ENCODE assay signal across 1 cellular context in genomic region chr6:157428418-157429202, GRCh38.
A peak's percentile ranks its signal among the peaks of the same experiment; 100 is the strongest.
TF ChIP-seq lines count a peak whose summit lies in the region.

No MANE protein-coding gene starts in this region.

TF ChIP-seq in K562, 482 proteins besides CTCF, POLR2A, EP300 and RAD21 (continued from another document):
- TF ChIP-seq, protein P1, sequence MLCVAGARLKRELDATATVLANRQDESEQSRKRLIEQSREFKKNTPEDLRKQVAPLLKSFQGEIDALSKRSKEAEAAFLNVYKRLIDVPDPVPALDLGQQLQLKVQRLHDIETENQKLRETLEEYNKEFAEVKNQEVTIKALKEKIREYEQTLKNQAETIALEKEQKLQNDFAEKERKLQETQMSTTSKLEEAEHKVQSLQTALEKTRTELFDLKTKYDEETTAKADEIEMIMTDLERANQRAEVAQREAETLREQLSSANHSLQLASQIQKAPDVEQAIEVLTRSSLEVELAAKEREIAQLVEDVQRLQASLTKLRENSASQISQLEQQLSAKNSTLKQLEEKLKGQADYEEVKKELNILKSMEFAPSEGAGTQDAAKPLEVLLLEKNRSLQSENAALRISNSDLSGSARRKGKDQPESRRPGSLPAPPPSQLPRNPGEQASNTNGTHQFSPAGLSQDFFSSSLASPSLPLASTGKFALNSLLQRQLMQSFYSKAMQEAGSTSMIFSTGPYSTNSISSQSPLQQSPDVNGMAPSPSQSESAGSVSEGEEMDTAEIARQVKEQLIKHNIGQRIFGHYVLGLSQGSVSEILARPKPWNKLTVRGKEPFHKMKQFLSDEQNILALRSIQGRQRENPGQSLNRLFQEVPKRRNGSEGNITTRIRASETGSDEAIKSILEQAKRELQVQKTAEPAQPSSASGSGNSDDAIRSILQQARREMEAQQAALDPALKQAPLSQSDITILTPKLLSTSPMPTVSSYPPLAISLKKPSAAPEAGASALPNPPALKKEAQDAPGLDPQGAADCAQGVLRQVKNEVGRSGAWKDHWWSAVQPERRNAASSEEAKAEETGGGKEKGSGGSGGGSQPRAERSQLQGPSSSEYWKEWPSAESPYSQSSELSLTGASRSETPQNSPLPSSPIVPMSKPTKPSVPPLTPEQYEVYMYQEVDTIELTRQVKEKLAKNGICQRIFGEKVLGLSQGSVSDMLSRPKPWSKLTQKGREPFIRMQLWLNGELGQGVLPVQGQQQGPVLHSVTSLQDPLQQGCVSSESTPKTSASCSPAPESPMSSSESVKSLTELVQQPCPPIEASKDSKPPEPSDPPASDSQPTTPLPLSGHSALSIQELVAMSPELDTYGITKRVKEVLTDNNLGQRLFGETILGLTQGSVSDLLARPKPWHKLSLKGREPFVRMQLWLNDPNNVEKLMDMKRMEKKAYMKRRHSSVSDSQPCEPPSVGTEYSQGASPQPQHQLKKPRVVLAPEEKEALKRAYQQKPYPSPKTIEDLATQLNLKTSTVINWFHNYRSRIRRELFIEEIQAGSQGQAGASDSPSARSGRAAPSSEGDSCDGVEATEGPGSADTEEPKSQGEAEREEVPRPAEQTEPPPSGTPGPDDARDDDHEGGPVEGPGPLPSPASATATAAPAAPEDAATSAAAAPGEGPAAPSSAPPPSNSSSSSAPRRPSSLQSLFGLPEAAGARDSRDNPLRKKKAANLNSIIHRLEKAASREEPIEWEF (CRISPR knock-in tag; IDR thresholded peaks at IDR 0.05): no peak
- no peak for TF ChIP-seq MTF1 (CRISPR knock-in tag; IDR thresholded peaks at IDR 0.05; ENCODE audit: borderline replicate concordance)
- TF ChIP-seq REST (CRISPR knock-in tag; IDR thresholded peaks at IDR 0.05; ENCODE audit: low read depth): no peak
- TF ChIP-seq DPF2 (IDR thresholded peaks at IDR 0.05): peak; percentile 87
- no peak for TF ChIP-seq ELK3 (CRISPR knock-in tag; IDR thresholded peaks at IDR 0.05)
- peak in 1 of 2 experiments; percentile 48; a peak in 1 of 4 replicates for TF ChIP-seq HDAC1 (IDR thresholded peaks at IDR 0.05)
- TF ChIP-seq ZNF232 (CRISPR knock-in tag; IDR thresholded peaks at IDR 0.05): no peak
- peak; percentile 39; the same call in 1 of the 2 replicates for TF ChIP-seq CREM (IDR thresholded peaks at IDR 0.05; ENCODE audit: low read depth)
- TF ChIP-seq POU5F1 (IDR thresholded peaks at IDR 0.05; ENCODE audit: borderline replicate concordance, low read depth, low read length, partially characterized antibody): no peak
- no peak for TF ChIP-seq YY1 (IDR thresholded peaks at IDR 0.05; ENCODE audit: borderline replicate concordance in 1 of 3, control insufficient read depth in 1 of 3, extremely low read depth in 1 of 3, insufficient read depth in 3 of 3, insufficient read length in 1 of 3, insufficient replicate concordance in 2 of 3, low read depth in 1 of 3, low read length in 2 of 3)
- TF ChIP-seq DACH1 (IDR thresholded peaks at IDR 0.05; ENCODE audit: partially characterized antibody): no peak
